In genomic region chr16:9793623-9794022, GRCh38 we compare ENCODE assay signal across 26 cellular contexts.
"Had no signal": no experiment of that assay in that cellular context is flagged by ENCODE, and none has a peak within 500 bp of the region (broad histone marks: within the 10 kb centered on the region; RNA-seq: fewer than 3 reads in every experiment).

No MANE protein-coding gene starts in this region.

- H3K9me3 ChIP-seq: colonic mucosa, esophagus muscularis mucosa, esophagus squamous epithelium, gastrocnemius medialis, gastroesophageal sphincter, heart left ventricle, heart right ventricle had no signal

- H3K27me3 ChIP-seq: colonic mucosa, dorsolateral prefrontal cortex, esophagus muscularis mucosa, esophagus squamous epithelium, foreskin keratinocyte, gastrocnemius medialis, gastroesophageal sphincter, heart left ventricle, heart right ventricle had no signal

- H3K27ac ChIP-seq: colonic mucosa, coronary artery, dorsolateral prefrontal cortex, epithelial cell of prostate, esophagus muscularis mucosa, esophagus squamous epithelium, foreskin keratinocyte, gastrocnemius medialis, gastroesophageal sphincter, heart left ventricle, heart right ventricle had no signal

- H3K4me1 ChIP-seq: colonic mucosa, esophagus squamous epithelium, foreskin keratinocyte, gastrocnemius medialis, gastroesophageal sphincter had no signal

- DNase-seq: colonic mucosa; cortex of kidney; dermis blood vessel endothelial cell; dorsolateral prefrontal cortex; effector CD4-positive, alpha-beta T cell; effector CD8-positive, alpha-beta T cell; effector memory CD4-positive, alpha-beta T cell; effector memory CD8-positive, alpha-beta T cell; endodermal cell; erythroblast; esophagus squamous epithelium; foreskin keratinocyte; foreskin melanocyte; gastrocnemius medialis; glutamatergic neuron; head of caudate nucleus; heart left ventricle; heart right ventricle had no signal

- ATAC-seq: effector memory CD8-positive, alpha-beta T cell; esophagus mucosa; foreskin keratinocyte; gastrocnemius medialis; gastroesophageal sphincter; heart left ventricle; heart right ventricle had no signal

- FAIRE-seq: colon, endometrium, endothelial cell of umbilical vein had no signal

- H3K4me3 ChIP-seq: colonic mucosa, coronary artery, dorsolateral prefrontal cortex, esophagus muscularis mucosa, esophagus squamous epithelium, gastrocnemius medialis, gastroesophageal sphincter, heart left ventricle, heart right ventricle had no signal

- H3K36me3 ChIP-seq: colonic mucosa, esophagus muscularis mucosa, esophagus squamous epithelium, gastrocnemius medialis, gastroesophageal sphincter, heart left ventricle, heart right ventricle had no signal
